ENCODE assay signal across 8 cellular contexts in genomic region chr5:963673-964531, GRCh38. TPM values are rescaled to one million over a fixed set of nuclear protein-coding genes. Genes with fewer than 3 reads are reported as not detected.
DNase-seq lines count a peak whose midpoint lies in the region; ATAC-seq, FAIRE-seq and TF ChIP-seq lines count a peak whose summit lies in the region.

No MANE protein-coding gene starts in this region.

- no peak for FAIRE-seq in urothelium cell line (lab: Jason Lieb, UNC)

- TF ChIP-seq CTCF in esophagus squamous epithelium (IDR thresholded peaks at IDR 0.05) = no peak

- no peaks in the 10 kb centered on the region for H3K36me3 ChIP-seq in esophagus squamous epithelium

- peak overlapping the region; percentile 96 for H3K27ac Mint-ChIP-seq in T-helper 2 cell treated with Interferon-gamma antibody and Interleukin-4, amounts not matched to agents 5 μg/mL and 100 μg/mL, for 36 hours

- peaks cover 0 to 87% (median 0%) of the 10 kb centered on the region in 4 donors for H3K27me3 ChIP-seq in esophagus squamous epithelium

- H3K4me3 Mint-ChIP-seq in T-helper 2 cell treated with Interferon-gamma antibody and Interleukin-4, amounts not matched to agents 5 μg/mL and 100 μg/mL, for 36 hours = peak overlapping the region; percentile 91

- peaks cover 13% of the 10 kb centered on the region for H3K9me3 Mint-ChIP-seq in T-helper 2 cell treated with Interferon-gamma antibody and Interleukin-4, amounts not matched to agents 5 μg/mL and 100 μg/mL, for 36 hours

- peak overlapping the region in 2 of 4 donors; percentile 0 to 16 for H3K4me3 ChIP-seq in esophagus squamous epithelium

- peaks cover 0 to 22% (median 0%) of the 10 kb centered on the region in 3 donors for H3K4me1 ChIP-seq in esophagus squamous epithelium

- no peaks in the 10 kb centered on the region for H3K9me3 ChIP-seq in esophagus squamous epithelium

- peak; percentile 80 for DNase-seq in T-helper 2 cell treated with Interferon-gamma antibody and Interleukin-4, amounts not matched to agents 5 μg/mL and 100 μg/mL, for 36 hours (ENCODE audit: low spot score)
- DNase-seq in esophagus squamous epithelium (lab: John Stamatoyannopoulos, UW) = no peak
- peak; percentile 35 for DNase-seq in stimulated activated CD4-positive, alpha-beta T cell treated with anti-CD3 and anti-CD28 coated beads, Interleukin-4, amount 100 ng/mL, for 1 hour
- DNase-seq in occipital lobe (lab: John Stamatoyannopoulos, UW) = no peak
- no peak for DNase-seq in cerebellum (ENCODE audit: low spot score)
- no peak for DNase-seq in urothelium cell line (ENCODE audit: low spot score)

- H3K4me1 Mint-ChIP-seq in T-helper 2 cell treated with Interferon-gamma antibody and Interleukin-4, amounts not matched to agents 5 μg/mL and 100 μg/mL, for 36 hours (ENCODE audit: low read depth) = peaks cover 63% of the 10 kb centered on the region

- intact Hi-C loops in esophagus squamous epithelium (cut with DNase I) = no loop called here

- H3K27me3 Mint-ChIP-seq in T-helper 2 cell treated with Interferon-gamma antibody and Interleukin-4, amounts not matched to agents 5 μg/mL and 100 μg/mL, for 36 hours (ENCODE audit: low read depth) = peaks cover 3% of the 10 kb centered on the region

- TF ChIP-seq POLR2A in esophagus squamous epithelium (IDR thresholded peaks at IDR 0.05) = no peak

- ATAC-seq in GM18909 (IDR thresholded peaks at IDR 0.05; ENCODE audit: poor library complexity, unreplicated experiment) (peak; percentile 88), HG03025 (IDR thresholded peaks at IDR 0.05; ENCODE audit: low FRiP score, unreplicated experiment) (peak; percentile 91)

- peaks cover 31% of the 10 kb centered on the region for H3K36me3 Mint-ChIP-seq in T-helper 2 cell treated with Interferon-gamma antibody and Interleukin-4, amounts not matched to agents 5 μg/mL and 100 μg/mL, for 36 hours (ENCODE audit: low read depth)

- 66 to 68% methylated on average over 14 to 19 of the region's 31 CpGs for WGBS in esophagus squamous epithelium, 2 donors

- H3K27ac ChIP-seq in esophagus squamous epithelium = peak overlapping the region; percentile 18 to 73 (median 56)

RNA-seq across cellular contexts. Expression of gene NKD2, which starts 44.7 kb away (rescaled TPM):
- total RNA-seq in esophagus squamous epithelium = 10 to 100 TPM in 1 of 4 donors, 1 to 10 TPM in 3; 1.2 to 11.3 (median 1.5) TPM
- 3.0 TPM for total RNA-seq in occipital lobe
- total RNA-seq in cerebellum = 8.0 TPM

Comparison
In these comparisons a context has a peak if more than half of its experiments do, and no peak if none do; other contexts are left out.
1. DNase-seq: peak in T-helper 2 cell treated with Interferon-gamma antibody and Interleukin-4, amounts not matched to agents 5 μg/mL and 100 μg/mL, for 36 hours (single experiment) and stimulated activated CD4-positive, alpha-beta T cell treated with anti-CD3 and anti-CD28 coated beads, Interleukin-4, amount 100 ng/mL, for 1 hour (single experiment); none in esophagus squamous epithelium (single experiment), occipital lobe (single experiment), cerebellum (single experiment) and urothelium cell line (single experiment).